Comparison of ENCODE assay signal across 1 cellular context in the genomic region with DNA sequence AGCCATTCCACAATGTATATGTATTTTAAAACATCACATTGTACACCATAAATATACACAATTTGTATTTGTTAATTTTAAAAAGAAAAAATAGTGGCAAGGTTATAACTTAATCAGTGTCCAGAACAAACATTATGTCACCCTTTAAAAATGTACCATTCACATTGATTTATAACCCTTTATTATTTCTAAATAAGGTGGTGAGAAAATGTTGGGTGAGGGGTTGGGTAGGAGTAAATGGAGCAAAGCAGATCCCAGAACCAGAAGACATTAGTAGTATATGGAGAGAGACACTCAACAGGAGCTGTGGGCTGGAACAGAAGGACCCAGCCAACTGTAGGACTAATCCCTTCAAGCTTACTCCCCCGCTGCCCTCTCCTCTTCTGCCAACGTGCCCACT.
TF ChIP-seq lines count a peak whose summit lies in the region.

No MANE protein-coding gene starts in this region.

TF ChIP-seq in SK-N-SH, 30 proteins besides CTCF, POLR2A, EP300 and RAD21:
- TF ChIP-seq NFIC (IDR thresholded peaks at IDR 0.05; ENCODE audit: borderline replicate concordance) (no peak), ELF1 (IDR thresholded peaks at IDR 0.05) (no peak)
TF ChIP-seq in SK-N-SH: peak in this region for 0.
